ENCODE assay signal across 8 cellular contexts in the genomic region with DNA sequence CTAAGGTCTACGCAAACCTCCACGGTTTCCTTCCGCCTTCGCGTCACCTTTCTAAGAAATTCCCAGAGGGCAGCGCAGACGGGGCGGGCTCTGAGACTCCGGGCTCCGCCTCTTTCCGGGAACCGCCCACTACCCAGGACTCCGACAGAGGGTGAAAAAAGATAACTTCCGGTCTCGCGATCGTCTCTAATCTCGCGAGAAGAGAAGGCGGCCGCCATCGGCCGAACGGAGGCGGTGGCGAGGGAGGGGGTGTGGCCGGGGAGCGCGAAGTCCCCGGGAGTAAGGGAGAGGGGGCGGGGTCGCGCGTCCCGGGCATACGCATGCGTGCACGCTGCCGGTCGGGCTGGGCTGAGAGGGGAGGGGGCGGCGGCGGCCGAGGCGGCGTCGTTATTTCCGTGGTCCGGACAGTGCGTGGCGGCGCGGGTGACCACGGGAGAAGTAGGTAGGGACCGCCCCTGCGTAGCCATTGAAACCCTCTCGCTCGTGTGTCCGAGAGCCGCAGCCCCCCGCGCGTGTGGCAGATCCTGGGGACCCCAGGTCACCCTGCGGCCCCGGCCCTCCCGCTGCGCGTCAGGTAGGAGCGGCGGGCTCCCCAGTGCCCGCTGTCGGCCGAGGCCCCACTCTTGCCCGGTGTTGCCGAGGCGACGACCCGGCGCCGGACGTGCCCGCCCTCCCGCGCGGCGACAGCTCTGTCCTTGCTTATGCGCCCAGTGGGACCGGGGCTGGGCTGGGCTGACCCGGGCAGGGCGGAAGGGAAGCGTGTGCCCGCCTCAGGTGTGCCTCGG. TPM values are rescaled to one million over a fixed set of nuclear protein-coding genes. Genes with fewer than 3 reads are reported as not detected.
DNase-seq lines count a peak whose midpoint lies in the region; ATAC-seq and TF ChIP-seq lines count a peak whose summit lies in the region.

A gene (plus strand): TSS at position 315 of the 785 bp plus-strand sequence. CDS start 1,014 bp downstream, outside the sequence.

- H3K27ac ChIP-seq in colonic mucosa, result peak within 1 kb of the TSS; percentile 93
- peak within 1 kb of the TSS; percentile 93 for H3K27ac ChIP-seq in layer of hippocampus (ENCODE audit: low read depth, low read length)

- no peaks in the 10 kb centered on the region for H3K27me3 ChIP-seq in BE2C
- no peaks in the 10 kb centered on the region for H3K27me3 ChIP-seq in colonic mucosa
- no peaks in the 10 kb centered on the region for H3K27me3 ChIP-seq in layer of hippocampus (ENCODE audit: control insufficient read depth, insufficient read depth, low read length)

- H3K9me3 ChIP-seq in BE2C, result no peaks in the 10 kb centered on the region
- no peaks in the 10 kb centered on the region for H3K9me3 ChIP-seq in colonic mucosa

- H3K9ac ChIP-seq in colonic mucosa (ENCODE audit: low read depth in 2 of 2, low read length in 2 of 2), result peak within 1 kb of the TSS; percentile 94 to 97

- no peaks in the 10 kb centered on the region for H3K9me3 Mint-ChIP-seq in activated CD4-positive, alpha-beta T cell treated with anti-CD3 and anti-CD28 coated beads, Interleukin-2, amount 10 ng/mL, durations not matched to agents 24 days and 14 days

- peaks cover 16% of the 10 kb centered on the region for H3K36me3 Mint-ChIP-seq in activated CD4-positive, alpha-beta T cell treated with anti-CD3 and anti-CD28 coated beads, Interleukin-2, amount 10 ng/mL, durations not matched to agents 24 days and 14 days (ENCODE audit: low read depth)

- DNase-seq in BE2C (peak; percentile 99), NCI-H526 treated with DMSO at 0.1 percent for 48 hours (lab: John Stamatoyannopoulos, UW) (peak; percentile 91), colonic mucosa (peak; percentile 100)
- peak; percentile 100 for DNase-seq in activated CD4-positive, alpha-beta T cell treated with anti-CD3 and anti-CD28 coated beads, Interleukin-2, amount 10 ng/mL, durations not matched to agents 24 days and 14 days
- DNase-seq in stimulated activated CD4-positive, alpha-beta T cell treated with anti-CD3 and anti-CD28 coated beads, Interleukin-1b, Interleukin-23, amount 100 ng/mL, for 4 hours (ENCODE audit: low read depth in 2 of 2), result peak; percentile 97 to 99

- no peak for TF ChIP-seq CTCF in BE2C (IDR thresholded peaks at IDR 0.05; ENCODE audit: low read depth, low read length)
- TF ChIP-seq CTCF in colonic mucosa (IDR thresholded peaks at IDR 0.05), result no peak

- ATAC-seq in GM19324 (IDR thresholded peaks at IDR 0.05; ENCODE audit: low FRiP score, unreplicated experiment), result peak; percentile 94
- peak; percentile 90 for ATAC-seq in HG03469 (IDR thresholded peaks at IDR 0.05; ENCODE audit: unreplicated experiment)

- H3K27ac Mint-ChIP-seq in activated CD4-positive, alpha-beta T cell treated with anti-CD3 and anti-CD28 coated beads, Interleukin-2, amount 10 ng/mL, durations not matched to agents 24 days and 14 days, result peak within 1 kb of the TSS; percentile 92

- H3K27me3 Mint-ChIP-seq in activated CD4-positive, alpha-beta T cell treated with anti-CD3 and anti-CD28 coated beads, Interleukin-2, amount 10 ng/mL, durations not matched to agents 24 days and 14 days, result no peaks in the 10 kb centered on the region

- intact Hi-C loops in activated CD4-positive, alpha-beta T cell treated with anti-CD3 and anti-CD28 coated beads, Interleukin-2, amount 10 ng/mL, durations not matched to agents 24 days and 14 days (cut with micrococcal nuclease), result loop anchor here (1.0 to 10.0 kb wide), 7 partner anchors 134 to 1962 kb away; a partner anchor contains a TSS
- intact Hi-C loops in colonic mucosa (cut with DNase I), result no loop called here

- H3K4me1 Mint-ChIP-seq in activated CD4-positive, alpha-beta T cell treated with anti-CD3 and anti-CD28 coated beads, Interleukin-2, amount 10 ng/mL, durations not matched to agents 24 days and 14 days, result peaks cover 11% of the 10 kb centered on the region

- H3K4me3 Mint-ChIP-seq in activated CD4-positive, alpha-beta T cell treated with anti-CD3 and anti-CD28 coated beads, Interleukin-2, amount 10 ng/mL, durations not matched to agents 24 days and 14 days, result no peak within 1 kb of the TSS

- H3K36me3 ChIP-seq in BE2C (peaks cover 11% of the 10 kb centered on the region), colonic mucosa (no peaks in the 10 kb centered on the region)

- H3K4me1 ChIP-seq in BE2C (peaks cover 6% of the 10 kb centered on the region), colonic mucosa (peaks cover 14% of the 10 kb centered on the region)

- H3K4me3 ChIP-seq in BE2C (ENCODE audit: low read depth, low read length), result peak within 1 kb of the TSS; percentile 93
- H3K4me3 ChIP-seq in colonic mucosa, result peak within 1 kb of the TSS; percentile 97

RNA-seq across cellular contexts. Expression of the gene that starts here (rescaled TPM):
- polyA plus RNA-seq in BE2C (2012; ENCODE audit: insufficient read depth, insufficient read length, low read depth), result 10.3 TPM
- 28.0 and 29.6 TPM in 2 replicates for total RNA-seq in activated CD4-positive, alpha-beta T cell treated with anti-CD3 and anti-CD28 coated beads, Interleukin-2, amount 10 ng/mL, durations not matched to agents 24 days and 14 days
- total RNA-seq in colonic mucosa, result 10 to 100 TPM; 29.2 to 40.2 TPM

Comparison
In these comparisons a context has a peak if more than half of its experiments do, and no peak if none do; other contexts are left out.
1. Peak in every context shown above with its lines: DNase-seq, ATAC-seq, H3K4me3 ChIP-seq and H3K27ac ChIP-seq.